1 cellular context compared by ENCODE assay signal in genomic region chr2:119476301-119477117, GRCh38.
TF ChIP-seq lines count a peak whose summit lies in the region.

No MANE protein-coding gene starts in this region.

TF ChIP-seq in GM23338, 12 proteins besides CTCF, POLR2A, EP300 and RAD21 (continued from another document):
- TF ChIP-seq, protein P1, sequence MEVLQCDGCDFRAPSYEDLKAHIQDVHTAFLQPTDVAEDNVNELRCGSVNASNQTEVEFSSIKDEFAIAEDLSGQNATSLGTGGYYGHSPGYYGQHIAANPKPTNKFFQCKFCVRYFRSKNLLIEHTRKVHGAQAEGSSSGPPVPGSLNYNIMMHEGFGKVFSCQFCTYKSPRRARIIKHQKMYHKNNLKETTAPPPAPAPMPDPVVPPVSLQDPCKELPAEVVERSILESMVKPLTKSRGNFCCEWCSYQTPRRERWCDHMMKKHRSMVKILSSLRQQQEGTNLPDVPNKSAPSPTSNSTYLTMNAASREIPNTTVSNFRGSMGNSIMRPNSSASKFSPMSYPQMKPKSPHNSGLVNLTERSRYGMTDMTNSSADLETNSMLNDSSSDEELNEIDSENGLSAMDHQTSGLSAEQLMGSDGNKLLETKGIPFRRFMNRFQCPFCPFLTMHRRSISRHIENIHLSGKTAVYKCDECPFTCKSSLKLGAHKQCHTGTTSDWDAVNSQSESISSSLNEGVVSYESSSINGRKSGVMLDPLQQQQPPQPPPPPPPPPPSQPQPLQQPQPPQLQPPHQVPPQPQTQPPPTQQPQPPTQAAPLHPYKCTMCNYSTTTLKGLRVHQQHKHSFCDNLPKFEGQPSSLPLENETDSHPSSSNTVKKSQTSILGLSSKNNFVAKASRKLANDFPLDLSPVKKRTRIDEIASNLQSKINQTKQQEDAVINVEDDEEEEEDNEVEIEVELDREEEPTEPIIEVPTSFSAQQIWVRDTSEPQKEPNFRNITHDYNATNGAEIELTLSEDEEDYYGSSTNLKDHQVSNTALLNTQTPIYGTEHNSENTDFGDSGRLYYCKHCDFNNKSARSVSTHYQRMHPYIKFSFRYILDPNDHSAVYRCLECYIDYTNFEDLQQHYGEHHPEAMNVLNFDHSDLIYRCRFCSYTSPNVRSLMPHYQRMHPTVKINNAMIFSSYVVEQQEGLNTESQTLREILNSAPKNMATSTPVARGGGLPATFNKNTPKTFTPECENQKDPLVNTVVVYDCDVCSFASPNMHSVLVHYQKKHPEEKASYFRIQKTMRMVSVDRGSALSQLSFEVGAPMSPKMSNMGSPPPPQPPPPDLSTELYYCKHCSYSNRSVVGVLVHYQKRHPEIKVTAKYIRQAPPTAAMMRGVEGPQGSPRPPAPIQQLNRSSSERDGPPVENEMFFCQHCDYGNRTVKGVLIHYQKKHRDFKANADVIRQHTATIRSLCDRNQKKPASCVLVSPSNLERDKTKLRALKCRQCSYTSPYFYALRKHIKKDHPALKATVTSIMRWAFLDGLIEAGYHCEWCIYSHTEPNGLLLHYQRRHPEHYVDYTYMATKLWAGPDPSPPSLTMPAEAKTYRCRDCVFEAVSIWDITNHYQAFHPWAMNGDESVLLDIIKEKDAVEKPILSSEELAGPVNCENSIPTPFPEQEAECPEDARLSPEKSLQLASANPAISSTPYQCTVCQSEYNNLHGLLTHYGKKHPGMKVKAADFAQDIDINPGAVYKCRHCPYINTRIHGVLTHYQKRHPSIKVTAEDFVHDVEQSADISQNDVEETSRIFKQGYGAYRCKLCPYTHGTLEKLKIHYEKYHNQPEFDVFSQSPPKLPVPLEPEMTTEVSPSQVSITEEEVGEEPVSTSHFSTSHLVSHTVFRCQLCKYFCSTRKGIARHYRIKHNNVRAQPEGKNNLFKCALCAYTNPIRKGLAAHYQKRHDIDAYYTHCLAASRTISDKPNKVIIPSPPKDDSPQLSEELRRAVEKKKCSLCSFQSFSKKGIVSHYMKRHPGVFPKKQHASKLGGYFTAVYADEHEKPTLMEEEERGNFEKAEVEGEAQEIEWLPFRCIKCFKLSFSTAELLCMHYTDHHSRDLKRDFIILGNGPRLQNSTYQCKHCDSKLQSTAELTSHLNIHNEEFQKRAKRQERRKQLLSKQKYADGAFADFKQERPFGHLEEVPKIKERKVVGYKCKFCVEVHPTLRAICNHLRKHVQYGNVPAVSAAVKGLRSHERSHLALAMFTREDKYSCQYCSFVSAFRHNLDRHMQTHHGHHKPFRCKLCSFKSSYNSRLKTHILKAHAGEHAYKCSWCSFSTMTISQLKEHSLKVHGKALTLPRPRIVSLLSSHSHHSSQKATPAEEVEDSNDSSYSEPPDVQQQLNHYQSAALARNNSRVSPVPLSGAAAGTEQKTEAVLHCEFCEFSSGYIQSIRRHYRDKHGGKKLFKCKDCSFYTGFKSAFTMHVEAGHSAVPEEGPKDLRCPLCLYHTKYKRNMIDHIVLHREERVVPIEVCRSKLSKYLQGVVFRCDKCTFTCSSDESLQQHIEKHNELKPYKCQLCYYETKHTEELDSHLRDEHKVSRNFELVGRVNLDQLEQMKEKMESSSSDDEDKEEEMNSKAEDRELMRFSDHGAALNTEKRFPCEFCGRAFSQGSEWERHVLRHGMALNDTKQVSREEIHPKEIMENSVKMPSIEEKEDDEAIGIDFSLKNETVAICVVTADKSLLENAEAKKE (CRISPR knock-in tag; IDR thresholded peaks at IDR 0.05) = peak; percentile 54; the same call in 1 of the 2 replicates
- TF ChIP-seq EZH2phosphoT487 (IDR thresholded peaks at IDR 0.05; ENCODE audit: unreplicated experiment) (no peak), EZH2 (IDR thresholded peaks at IDR 0.05; ENCODE audit: low read depth, unreplicated experiment) (no peak)
